In genomic region chr15:70038730-70039392, GRCh38 we compare ENCODE assay signal across 25 cellular contexts. TPM values are rescaled to one million over a fixed set of nuclear protein-coding genes. Genes with fewer than 3 reads are reported as not detected.
DNase-seq lines count a peak whose midpoint lies in the region; ATAC-seq, FAIRE-seq and TF ChIP-seq lines count a peak whose summit lies in the region.
"Had no signal": no experiment of that assay in that cellular context is flagged by ENCODE, and none has a peak within 500 bp of the region (broad histone marks: within the 10 kb centered on the region; RNA-seq: fewer than 3 reads in every experiment).

No MANE protein-coding gene starts in this region.

- peaks cover 8 to 32% (median 26%) of the 10 kb centered on the region in 6 donors for H3K4me1 ChIP-seq in spleen

- peaks cover 0 to 5% of the 10 kb centered on the region in 2 donors for H3K36me3 Mint-ChIP-seq in activated T-cell treated with anti-CD3 and anti-CD28 coated beads, Interleukin-2, amount 50 U/mL, for 72 hours (ENCODE audit: insufficient read depth in 2 of 2)
- peaks cover 9% of the 10 kb centered on the region for H3K36me3 Mint-ChIP-seq in IgD-negative memory B cell

- H3K4me3 ChIP-seq in spleen = no peak overlapping the region
- H3K4me3 ChIP-seq: BLaER1 treated with 17β-estradiol and CSF1 and Interleukin-3, amounts not matched to agents 10 nM and 100 nM; SK-N-MC had no signal

- H3K27ac Mint-ChIP-seq in activated T-cell treated with anti-CD3 and anti-CD28 coated beads, Interleukin-2, amount 50 U/mL, for 72 hours = peak overlapping the region; percentile 44
- H3K27ac Mint-ChIP-seq in IgD-negative memory B cell = peak overlapping the region; percentile 10 to 94 (median 33)
- H3K27ac Mint-ChIP-seq: CD4-positive, alpha-beta T cell had no signal

- H3K36me3 ChIP-seq in spleen = peaks cover 0 to 4% (median 0%) of the 10 kb centered on the region in 6 donors
- H3K36me3 ChIP-seq: BLaER1 treated with 17β-estradiol and CSF1 and Interleukin-3, amounts not matched to agents 10 nM and 100 nM had no signal

- ATAC-seq in activated T-cell treated with anti-CD3 and anti-CD28 coated beads, Interleukin-2, amount 50 U/mL, for 72 hours (replicated peaks in 1 of 2) = no peak
- ATAC-seq: Panc1 had no signal

- no peak for DNase-seq in activated T-cell treated with anti-CD3 and anti-CD28 coated beads, Interleukin-2, amount 50 U/mL, for 72 hours
- DNase-seq in activated T-cell treated with anti-CD3 and anti-CD28 coated beads, Interleukin-2, amount 50 U/mL, for 1 hour = no peak
- DNase-seq in amniotic epithelial cell (ENCODE audit: low read depth) = peak; percentile 48
- DNase-seq in spleen = peak; percentile 68
- no peak for DNase-seq in amygdala (lab: John Stamatoyannopoulos, UW)
- no peak for DNase-seq in urothelium cell line (ENCODE audit: low spot score)
- no peak for DNase-seq in globus pallidus (ENCODE audit: low spot score)
- DNase-seq: CD4-positive, alpha-beta T cell; DMS53; NCI-H1105; NCI-H1436 treated with DMSO at 0.1 percent for 48 hours; NCI-H2029; NCI-H446; NCI-H524 treated with DMSO at 0.1 percent for 48 hours; NCI-H774; SIG-M5 had no signal

- H3K9me3 ChIP-seq in spleen = no peaks in the 10 kb centered on the region
- H3K9me3 ChIP-seq: BLaER1 treated with 17β-estradiol and CSF1 and Interleukin-3, amounts not matched to agents 10 nM and 100 nM had no signal

- intact Hi-C loops in spleen (cut with DNase I; ENCODE audit: low total_unique reads) = no loop called here

- no peak for FAIRE-seq in urothelium cell line (lab: Jason Lieb, UNC)
- FAIRE-seq: A204.1, D721Med, GM18507, H54 had no signal

- H3K27me3 ChIP-seq in spleen (replicated peaks in 1 of 7) = peaks cover 0 to 3% (median 0%) of the 10 kb centered on the region in 7 donors
- H3K27me3 ChIP-seq: BLaER1 treated with 17β-estradiol and CSF1 and Interleukin-3, amounts not matched to agents 10 nM and 100 nM had no signal

- H3K27me3 Mint-ChIP-seq in activated T-cell treated with anti-CD3 and anti-CD28 coated beads, Interleukin-2, amount 50 U/mL, for 72 hours (ENCODE audit: low read depth) = no peaks in the 10 kb centered on the region
- H3K27me3 Mint-ChIP-seq in IgD-negative memory B cell = no peaks in the 10 kb centered on the region
- H3K27me3 Mint-ChIP-seq: CD4-positive, alpha-beta T cell had no signal

- H3K9me3 Mint-ChIP-seq in activated T-cell treated with anti-CD3 and anti-CD28 coated beads, Interleukin-2, amount 50 U/mL, for 72 hours = peaks cover 4 to 5% of the 10 kb centered on the region in 2 donors
- peaks cover 2 to 5% (median 2%) of the 10 kb centered on the region in 3 donors for H3K9me3 Mint-ChIP-seq in IgD-negative memory B cell
- H3K9me3 Mint-ChIP-seq: CD4-positive, alpha-beta T cell had no signal

- 78 to 89% (median 82%) methylated on average over 4 of the region's 4 CpGs for WGBS in spleen, 5 donors

- no peak for TF ChIP-seq POLR2A in spleen (IDR thresholded peaks at IDR 0.05)

- TF ChIP-seq CTCF in spleen (IDR thresholded peaks at IDR 0.05 in 8 of 11, conservative IDR thresholded peaks at IDR 0.05 in 3 of 11) = no peak

- no peaks in the 10 kb centered on the region for H3K4me1 Mint-ChIP-seq in activated T-cell treated with anti-CD3 and anti-CD28 coated beads, Interleukin-2, amount 50 U/mL, for 72 hours (ENCODE audit: low read depth)
- H3K4me1 Mint-ChIP-seq in IgD-negative memory B cell = peaks cover 48 to 75% (median 69%) of the 10 kb centered on the region in 3 donors

- peak overlapping the region in 1 of 8 donors; percentile 78 for H3K27ac ChIP-seq in spleen
- H3K27ac ChIP-seq: BLaER1 treated with 17β-estradiol and CSF1 and Interleukin-3, amounts not matched to agents 10 nM and 100 nM; HL-60; SK-N-MC had no signal

- H3K4me3 Mint-ChIP-seq in activated T-cell treated with anti-CD3 and anti-CD28 coated beads, Interleukin-2, amount 50 U/mL, for 72 hours = no peak overlapping the region
- H3K4me3 Mint-ChIP-seq in IgD-negative memory B cell = peak overlapping the region in 3 of 4 donors; percentile 5 to 78 (median 7)
- H3K4me3 Mint-ChIP-seq: CD4-positive, alpha-beta T cell had no signal

RNA-seq across cellular contexts. Expression of gene TLE3, which starts 58.9 kb away (rescaled TPM):
- total RNA-seq in activated T-cell treated with anti-CD3 and anti-CD28 coated beads, Interleukin-2, amount 50 U/mL, for 72 hours = 100 to 1,000 TPM in 1 of 2 donors, 10 to 100 TPM in 1; 84.6 to 112 TPM
- polyA plus RNA-seq in IgD-negative memory B cell (88.7 TPM), spleen (10 to 100 TPM; 23.7 to 41.0 (median 29.2) TPM)
- total RNA-seq in spleen = 100 to 1,000 TPM in 5 of 7 donors, 10 to 100 TPM in 2; 81.7 to 141 (median 121) TPM

Comparison
In these comparisons a context has a peak if more than half of its experiments do, and no peak if none do; other contexts are left out.
1. DNase-seq: peak in amniotic epithelial cell (single experiment) and spleen (single experiment); none in activated T-cell treated with anti-CD3 and anti-CD28 coated beads, Interleukin-2, amount 50 U/mL, for 72 hours (0 of 2), activated T-cell treated with anti-CD3 and anti-CD28 coated beads, Interleukin-2, amount 50 U/mL, for 1 hour (single experiment), amygdala (0 of 56), urothelium cell line (single experiment) and globus pallidus (single experiment).
2. H3K4me3 Mint-ChIP-seq: peak in IgD-negative memory B cell (3 of 4); none in activated T-cell treated with anti-CD3 and anti-CD28 coated beads, Interleukin-2, amount 50 U/mL, for 72 hours (0 of 2).